8 cellular contexts compared by ENCODE assay signal in genomic region chr7:100865971-100866720, GRCh38. TPM values are rescaled to one million over a fixed set of nuclear protein-coding genes. Genes with fewer than 3 reads are reported as not detected.
DNase-seq lines count a peak whose midpoint lies in the region; ATAC-seq lines count a peak whose summit lies in the region.

No MANE protein-coding gene starts in this region.

- no peaks in the 10 kb centered on the region for H3K9me2 ChIP-seq in Karpas-422 (replicated peaks; ENCODE audit: insufficient read depth, low read length)

- ATAC-seq in activated T-helper 17 cell treated with anti-CD3 and anti-CD28 coated beads, Interleukin-2, amount 50 U/mL, for 72 hours (replicated peaks), result peak; percentile 8
- ATAC-seq in right cardiac atrium, result peak; percentile 35 to 50
- ATAC-seq in GM21360 (IDR thresholded peaks at IDR 0.05; ENCODE audit: unreplicated experiment), result no peak
- no peak for ATAC-seq in GM18867 (IDR thresholded peaks at IDR 0.05; ENCODE audit: unreplicated experiment)

- H3K36me3 Mint-ChIP-seq in activated T-helper 17 cell treated with anti-CD3 and anti-CD28 coated beads, Interleukin-2, amount 50 U/mL, for 72 hours (ENCODE audit: low read depth), result peaks cover 46% of the 10 kb centered on the region

- H3K4me1 Mint-ChIP-seq in activated T-helper 17 cell treated with anti-CD3 and anti-CD28 coated beads, Interleukin-2, amount 50 U/mL, for 72 hours, result no peaks in the 10 kb centered on the region

- H3K36me3 ChIP-seq in BLaER1 (peaks cover 55% of the 10 kb centered on the region), Karpas-422 (ENCODE audit: insufficient read depth, low read length) (no peaks in the 10 kb centered on the region), skeletal muscle tissue (ENCODE audit: control insufficient read depth in 3 of 3, insufficient read depth in 3 of 3, low read length in 3 of 3) (peaks cover 3 to 7% (median 6%) of the 10 kb centered on the region in 3 donors)

- no peaks in the 10 kb centered on the region for H3K27me3 Mint-ChIP-seq in activated T-helper 17 cell treated with anti-CD3 and anti-CD28 coated beads, Interleukin-2, amount 50 U/mL, for 72 hours

- H3K27ac ChIP-seq in BLaER1, result peak overlapping the region; percentile 98
- H3K27ac ChIP-seq in Karpas-422 (ENCODE audit: low read length), result no peak overlapping the region
- peak overlapping the region; percentile 55 for H3K27ac ChIP-seq in right cardiac atrium (ENCODE audit: low read length)
- peak overlapping the region; percentile 91 for H3K27ac ChIP-seq in skeletal muscle tissue (ENCODE audit: low read depth, low read length)

- H3K9ac ChIP-seq in BLaER1 (peak overlapping the region; percentile 98), Karpas-422 (ENCODE audit: low read length) (peak overlapping the region; percentile 94), skeletal muscle tissue (ENCODE audit: low read depth in 1 of 3, low read length in 3 of 3) (peak overlapping the region; percentile 82 to 86 (median 86))

- H4K20me1 ChIP-seq in BLaER1 (peaks cover under 1% of the 10 kb centered on the region; the same call in 1 of the 2 replicates), Karpas-422 (ENCODE audit: insufficient read depth, low read depth, low read length) (no peaks in the 10 kb centered on the region)

- intact Hi-C loops in right cardiac atrium (cut with DNase I), result no loop called here

- H3K4me3 Mint-ChIP-seq in activated T-helper 17 cell treated with anti-CD3 and anti-CD28 coated beads, Interleukin-2, amount 50 U/mL, for 72 hours, result peak overlapping the region; percentile 86

- no peaks in the 10 kb centered on the region for H3K9me3 ChIP-seq in BLaER1
- H3K9me3 ChIP-seq in Karpas-422 (ENCODE audit: low read length), result no peaks in the 10 kb centered on the region
- no peaks in the 10 kb centered on the region for H3K9me3 ChIP-seq in right cardiac atrium (ENCODE audit: control insufficient read depth, low read length)
- no peaks in the 10 kb centered on the region for H3K9me3 ChIP-seq in skeletal muscle tissue (ENCODE audit: control insufficient read depth in 3 of 3, low read length in 3 of 3)

- DNase-seq in Karpas-422 (no peak), right cardiac atrium (peak; percentile 77 to 95 (median 94)), NCI-H748 (lab: John Stamatoyannopoulos, UW; ENCODE audit: unreplicated experiment) (no peak)

- WGBS in right cardiac atrium, result 52% methylated on average over 44 of the region's 44 CpGs

- peaks cover 26% of the 10 kb centered on the region for H3K79me2 ChIP-seq in Karpas-422 (ENCODE audit: low read length)

- H3K27me3 ChIP-seq in BLaER1 (no peaks in the 10 kb centered on the region), Karpas-422 (ENCODE audit: low read length) (no peaks in the 10 kb centered on the region), right cardiac atrium (ENCODE audit: control insufficient read depth, insufficient read depth) (no peaks in the 10 kb centered on the region), skeletal muscle tissue (ENCODE audit: control insufficient read depth in 3 of 3, insufficient read depth in 3 of 3, low read length in 3 of 3) (peaks cover 0 to 12% (median 0%) of the 10 kb centered on the region in 3 donors)

- H3K4me1 ChIP-seq in BLaER1 (peaks cover 60% of the 10 kb centered on the region), Karpas-422 (ENCODE audit: low read length) (peaks cover 20% of the 10 kb centered on the region), right cardiac atrium (ENCODE audit: control insufficient read depth, insufficient read depth, low read length) (no peaks in the 10 kb centered on the region), skeletal muscle tissue (ENCODE audit: control insufficient read depth in 3 of 3, insufficient read depth in 3 of 3, low read length in 3 of 3) (peaks cover 11 to 30% (median 18%) of the 10 kb centered on the region in 3 donors)

- no peaks in the 10 kb centered on the region for H3K9me3 Mint-ChIP-seq in activated T-helper 17 cell treated with anti-CD3 and anti-CD28 coated beads, Interleukin-2, amount 50 U/mL, for 72 hours

- H3K4me2 ChIP-seq in BLaER1 (peak overlapping the region; percentile 94), Karpas-422 (ENCODE audit: low read depth, low read length, poor library complexity, severe bottlenecking) (peak overlapping the region; percentile 96)

- H3K4me3 ChIP-seq in BLaER1 (peak overlapping the region; percentile 99), Karpas-422 (ENCODE audit: low read length) (peak overlapping the region; percentile 90; the same call in 1 of the 2 replicates), right cardiac atrium (ENCODE audit: low read length) (peak overlapping the region; percentile 4), skeletal muscle tissue (ENCODE audit: low read length in 3 of 3) (peak overlapping the region; percentile 71 to 78 (median 73))

- H3K27ac Mint-ChIP-seq in activated T-helper 17 cell treated with anti-CD3 and anti-CD28 coated beads, Interleukin-2, amount 50 U/mL, for 72 hours, result peak overlapping the region; percentile 95

- H2AFZ ChIP-seq in Karpas-422 (ENCODE audit: low read length), result 0 out of 2 replicates have a peak overlapping the region, but pooled peaks have one; percentile 26

RNA-seq across cellular contexts. Expression of gene TRIP6, which starts 1.0 kb away (rescaled TPM):
- total RNA-seq in Karpas-422 (2014; rRNA removed; shearing (Covaris generic); ENCODE audit: low replicate concordance), result 19.5 and 30.5 TPM in 2 replicates
- total RNA-seq in activated T-helper 17 cell treated with anti-CD3 and anti-CD28 coated beads, Interleukin-2, amount 50 U/mL, for 72 hours, result 10 to 100 TPM; 36.5 to 43.5 TPM
- total RNA-seq in right cardiac atrium (10 to 100 TPM; 34.1 to 49.6 (median 46.9) TPM), skeletal muscle tissue (25.6 TPM)
- 31.4 TPM for polyA plus RNA-seq in right cardiac atrium

RNA-seq across cellular contexts. Expression of gene SRRT, which starts 8.8 kb away (rescaled TPM):
- total RNA-seq in Karpas-422 (2014; rRNA removed; shearing (Covaris generic); ENCODE audit: low replicate concordance), result 65.8 and 103 TPM in 2 replicates
- 100 to 1,000 TPM; 208 to 255 TPM for total RNA-seq in activated T-helper 17 cell treated with anti-CD3 and anti-CD28 coated beads, Interleukin-2, amount 50 U/mL, for 72 hours
- 10 to 100 TPM; 79.1 to 88.0 (median 82.2) TPM for total RNA-seq in right cardiac atrium
- polyA plus RNA-seq in right cardiac atrium, result 45.8 TPM
- total RNA-seq in skeletal muscle tissue, result 25.1 TPM

RNA-seq across cellular contexts. Expression of gene SLC12A9, which starts 13.6 kb away (rescaled TPM):
- total RNA-seq in Karpas-422 (2014; rRNA removed; shearing (Covaris generic); ENCODE audit: low replicate concordance), result 21.0 and 33.9 TPM in 2 replicates
- 10 to 100 TPM; 15.7 to 30.1 TPM for total RNA-seq in activated T-helper 17 cell treated with anti-CD3 and anti-CD28 coated beads, Interleukin-2, amount 50 U/mL, for 72 hours
- total RNA-seq in right cardiac atrium, result 10 to 100 TPM in 3 of 4 donors, 1 to 10 TPM in 1; 9.3 to 16.9 (median 12.6) TPM
- 6.4 TPM for polyA plus RNA-seq in right cardiac atrium
- 24.5 TPM for total RNA-seq in skeletal muscle tissue

RNA-seq across cellular contexts. Expression of gene UFSP1, which starts 23.4 kb away (rescaled TPM):
- total RNA-seq in Karpas-422 (2014; rRNA removed; shearing (Covaris generic); ENCODE audit: low replicate concordance), result 3.3 and 17.2 TPM in 2 replicates
- total RNA-seq in activated T-helper 17 cell treated with anti-CD3 and anti-CD28 coated beads, Interleukin-2, amount 50 U/mL, for 72 hours, result 1 to 10 TPM in 1 of 2 donors, under 1 TPM in 1; 0.79 to 3.2 TPM
- total RNA-seq in right cardiac atrium, result 1 to 10 TPM; 2.5 to 3.5 (median 3.0) TPM
- 3.6 TPM for polyA plus RNA-seq in right cardiac atrium
- 5.7 TPM for total RNA-seq in skeletal muscle tissue

RNA-seq across cellular contexts. Expression of gene ACHE, which starts 29.5 kb away (rescaled TPM):
- total RNA-seq in Karpas-422 (2014; rRNA removed; shearing (Covaris generic); ENCODE audit: low replicate concordance), result not detected in 2 replicates
- not detected for total RNA-seq in activated T-helper 17 cell treated with anti-CD3 and anti-CD28 coated beads, Interleukin-2, amount 50 U/mL, for 72 hours
- total RNA-seq in right cardiac atrium (10 to 100 TPM; 13.7 to 32.5 (median 22.7) TPM), skeletal muscle tissue (36.0 TPM)
- polyA plus RNA-seq in right cardiac atrium, result 11.3 TPM

Comparison
In these comparisons a context has a peak if more than half of its experiments do, and no peak if none do; other contexts are left out.
1. H3K4me3 ChIP-seq: peak in every context shown above with its lines; median percentile 99 in BLaER1; 90 in Karpas-422; 73 in skeletal muscle tissue; 4 in right cardiac atrium.
2. DNase-seq: peak in right cardiac atrium (3 of 3); none in Karpas-422 (single experiment) and NCI-H748 (single experiment).
3. ATAC-seq: peak in activated T-helper 17 cell treated with anti-CD3 and anti-CD28 coated beads, Interleukin-2, amount 50 U/mL, for 72 hours (single experiment) and right cardiac atrium (2 of 2); none in GM21360 (single experiment) and GM18867 (single experiment).
4. Peak in every context shown above with its lines, with median percentiles within 50 percentile points of each other: H3K9ac ChIP-seq.